1 cellular context compared by ENCODE assay signal in genomic region chr5:170173227-170173626, GRCh38.
TF ChIP-seq lines count a peak whose summit lies in the region.

No MANE protein-coding gene starts in this region.

TF ChIP-seq in IMR-90, 13 proteins besides CTCF, POLR2A, EP300 and RAD21:
- no peak for TF ChIP-seq MXI1 (IDR thresholded peaks at IDR 0.05; ENCODE audit: borderline replicate concordance, low read depth, low read length)
